In the genomic region with DNA sequence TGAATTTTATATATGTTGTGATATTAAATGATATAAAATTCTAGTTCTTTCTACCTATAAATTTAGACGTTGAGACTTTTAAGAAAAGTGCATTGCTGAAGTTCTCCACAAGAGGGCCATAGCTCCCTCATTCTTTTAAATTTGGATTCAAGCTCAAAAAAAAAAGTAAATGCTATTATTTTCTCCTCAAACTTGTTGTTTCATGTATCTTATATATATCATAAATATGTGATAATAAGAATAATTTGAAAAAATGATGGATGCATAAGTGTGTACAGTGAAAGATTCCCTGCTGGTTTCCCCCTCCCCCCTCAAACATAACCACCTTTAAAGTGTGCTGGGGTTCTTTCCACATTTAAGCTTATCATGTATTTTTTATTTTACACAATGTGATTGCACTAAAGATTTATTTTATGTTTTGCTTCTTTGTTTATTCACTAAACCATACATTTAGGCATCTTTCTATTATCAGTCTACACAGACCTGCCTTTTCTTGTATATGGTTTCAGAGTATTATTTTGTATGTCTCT, we compare ENCODE assay signal across 8 cellular contexts.
A peak's percentile ranks its signal among the peaks of the same experiment; 100 is the strongest.
DNase-seq lines count a peak whose midpoint lies in the region; ATAC-seq, FAIRE-seq and TF ChIP-seq lines count a peak whose summit lies in the region.

No MANE protein-coding gene starts in this region.

- in situ Hi-C loops in gastrocnemius medialis (cut with MboI; ENCODE audit: low sequenced_read_pairs in 4 of 4) = loop anchor here in 1 of 4 donors (25.0 kb wide), 1 partner anchor 872 kb away; no protein-coding TSS in a partner anchor

- H3K4me3 Mint-ChIP-seq in stimulated activated naive CD8-positive, alpha-beta T cell treated with anti-CD3 and anti-CD28 coated beads, Interleukin-15, amount 100 ng/mL, for 72 hours = no peak overlapping the region

- ATAC-seq in gastrocnemius medialis (no peak), GM18909 (IDR thresholded peaks at IDR 0.05; ENCODE audit: poor library complexity, unreplicated experiment) (no peak)
- ATAC-seq in stimulated activated naive CD8-positive, alpha-beta T cell treated with anti-CD3 and anti-CD28 coated beads, Interleukin-15, amount 100 ng/mL, for 72 hours = no peak

- peak; percentile 97 for FAIRE-seq in A204.1 (lab: Jason Lieb, UNC)
- FAIRE-seq in G401.6 (lab: Jason Lieb, UNC) = peak; percentile 98
- no peak for FAIRE-seq in endothelial cell of umbilical vein (lab: Jason Lieb, UNC)

- TF ChIP-seq POLR2A in endothelial cell of umbilical vein (IDR thresholded peaks at IDR 0.05; ENCODE audit: low read depth, low read length) (no peak), gastrocnemius medialis (IDR thresholded peaks at IDR 0.05) (no peak)

- H3K9me1 ChIP-seq in endothelial cell of umbilical vein (replicated peaks; ENCODE audit: control insufficient read depth, extremely low read depth, insufficient read depth, low read length) = no peaks in the 10 kb centered on the region

- no peaks in the 10 kb centered on the region for H3K9me3 ChIP-seq in endothelial cell of umbilical vein (replicated peaks; ENCODE audit: control insufficient read depth, insufficient read depth, low read length)
- no peaks in the 10 kb centered on the region for H3K9me3 ChIP-seq in gastrocnemius medialis

- H2AFZ ChIP-seq in endothelial cell of umbilical vein (ENCODE audit: low read depth, low read length) = no peak overlapping the region

- CTCF ChIA-PET in endothelial cell of umbilical vein (lab: Charles Lee) = interaction anchor here (0.7 to 6.3 kb wide), 64 partner anchors 9 to 908 kb away, joined by 3 to 108 read pairs (median 4); a partner anchor contains a TSS

- DNase-seq in NCI-H69 (lab: John Stamatoyannopoulos, UW) = peak; percentile 48
- peak; percentile 71 for DNase-seq in endothelial cell of umbilical vein (ENCODE audit: low read depth, low spot score)
- DNase-seq in gastrocnemius medialis = no peak
- DNase-seq in stimulated activated CD8-positive, alpha-beta memory T cell treated with anti-CD3 and anti-CD28 coated beads, Interleukin-4, amount 100 ng/mL, for 48 hours = no peak
- no peak for DNase-seq in stimulated activated naive CD8-positive, alpha-beta T cell treated with anti-CD3 and anti-CD28 coated beads, Interleukin-15, amount 100 ng/mL, for 72 hours

- no peaks in the 10 kb centered on the region for H3K27me3 Mint-ChIP-seq in stimulated activated naive CD8-positive, alpha-beta T cell treated with anti-CD3 and anti-CD28 coated beads, Interleukin-15, amount 100 ng/mL, for 72 hours

- intact Hi-C loops in endothelial cell of umbilical vein (cut with micrococcal nuclease) (loop anchor here (1.0 to 5.0 kb wide), 6 partner anchors 87 to 880 kb away; no protein-coding TSS in a partner anchor), gastrocnemius medialis (cut with DNase I; ENCODE audit: low total_unique reads) (no loop called here)

- H3K27ac Mint-ChIP-seq in stimulated activated naive CD8-positive, alpha-beta T cell treated with anti-CD3 and anti-CD28 coated beads, Interleukin-15, amount 100 ng/mL, for 72 hours = no peak overlapping the region

- no peaks in the 10 kb centered on the region for H3K79me2 ChIP-seq in endothelial cell of umbilical vein (ENCODE audit: control insufficient read depth, insufficient read depth, low read length)

- TF ChIP-seq CTCF in endothelial cell of umbilical vein (IDR thresholded peaks at IDR 0.05; ENCODE audit: extremely low read depth in 1 of 2, insufficient read depth in 1 of 2, low read depth in 1 of 2, low read length in 2 of 2) (peak; percentile 48 to 52), gastrocnemius medialis (IDR thresholded peaks at IDR 0.05 in 4 of 5, conservative IDR thresholded peaks at IDR 0.05 in 1 of 5) (peak; percentile 12 to 58 (median 34))

- no peak overlapping the region for H3K4me3 ChIP-seq in endothelial cell of umbilical vein (replicated peaks in 1 of 3; ENCODE audit: insufficient read depth in 1 of 3, low read depth in 1 of 3, low read length in 3 of 3)
- peak overlapping the region in 2 of 4 donors; percentile 3 to 22 for H3K4me3 ChIP-seq in gastrocnemius medialis

- no peaks in the 10 kb centered on the region for H4K20me1 ChIP-seq in endothelial cell of umbilical vein (replicated peaks; ENCODE audit: control insufficient read depth, extremely low read depth, insufficient read depth, low read length)

- POLR2A ChIA-PET in endothelial cell of umbilical vein (lab: Charles Lee) = interaction anchor here (0.7 to 1.1 kb wide), 3 partner anchors 281 to 824 kb away, joined by 3 to 4 read pairs (median 3); no protein-coding TSS in a partner anchor

- BruUV-seq in endothelial cell of umbilical vein (replicated peaks; lab: Mats Ljungman, UMichigan) = no TSS peak

- no peaks in the 10 kb centered on the region for H3K4me1 Mint-ChIP-seq in stimulated activated naive CD8-positive, alpha-beta T cell treated with anti-CD3 and anti-CD28 coated beads, Interleukin-15, amount 100 ng/mL, for 72 hours

- H3K9me3 Mint-ChIP-seq in stimulated activated naive CD8-positive, alpha-beta T cell treated with anti-CD3 and anti-CD28 coated beads, Interleukin-15, amount 100 ng/mL, for 72 hours = no peaks in the 10 kb centered on the region

- no peaks in the 10 kb centered on the region for H3K4me1 ChIP-seq in endothelial cell of umbilical vein (ENCODE audit: control insufficient read depth, extremely low read depth, insufficient read depth, low read length)
- no peaks in the 10 kb centered on the region for H3K4me1 ChIP-seq in gastrocnemius medialis

- H3K36me3 ChIP-seq in endothelial cell of umbilical vein (ENCODE audit: control insufficient read depth in 2 of 2, extremely low read depth in 1 of 2, insufficient read depth in 2 of 2, low read length in 2 of 2) (no peaks in the 10 kb centered on the region), gastrocnemius medialis (no peaks in the 10 kb centered on the region)

- H3K27ac ChIP-seq in endothelial cell of umbilical vein (ENCODE audit: insufficient read depth, low read depth, low read length) = no peak overlapping the region
- H3K27ac ChIP-seq in gastrocnemius medialis = no peak overlapping the region

- peaks cover 0 to 3% of the 10 kb centered on the region in 2 experiments for H3K27me3 ChIP-seq in endothelial cell of umbilical vein (ENCODE audit: control insufficient read depth in 2 of 2, insufficient read depth in 2 of 2, low read length in 2 of 2)
- no peaks in the 10 kb centered on the region for H3K27me3 ChIP-seq in gastrocnemius medialis

- dilution Hi-C loops in endothelial cell of umbilical vein (cut with MboI; ENCODE audit: extremely low pct_ligation_motif_present, low sequenced_read_pairs) = no loop called here

- no peak overlapping the region for H3K4me2 ChIP-seq in endothelial cell of umbilical vein (ENCODE audit: insufficient read depth, low read length)

- no peak overlapping the region for H3K9ac ChIP-seq in endothelial cell of umbilical vein (replicated peaks; ENCODE audit: extremely low read depth, insufficient read depth, low read length)

TF ChIP-seq in endothelial cell of umbilical vein, 7 proteins besides CTCF, POLR2A, EP300 and RAD21:
- TF ChIP-seq JUN (IDR thresholded peaks at IDR 0.05; ENCODE audit: borderline replicate concordance, insufficient read depth, insufficient read length, low read depth) = no peak
- TF ChIP-seq MYC (IDR thresholded peaks at IDR 0.05; ENCODE audit: low read depth, low read length) = no peak
- TF ChIP-seq FOS (IDR thresholded peaks at IDR 0.05; ENCODE audit: borderline replicate concordance, insufficient read depth, low read length) = no peak
- no peak for TF ChIP-seq POLR2AphosphoS5 (IDR thresholded peaks at IDR 0.05; ENCODE audit: insufficient read depth, low read depth, low read length)
- TF ChIP-seq EZH2 (IDR thresholded peaks at IDR 0.05; ENCODE audit: borderline replicate concordance, low read depth, low read length, severe bottlenecking) = no peak
- TF ChIP-seq GATA2 (IDR thresholded peaks at IDR 0.05; ENCODE audit: insufficient read depth, insufficient read length, low read depth, low read length) = no peak
- TF ChIP-seq, protein P1, sequence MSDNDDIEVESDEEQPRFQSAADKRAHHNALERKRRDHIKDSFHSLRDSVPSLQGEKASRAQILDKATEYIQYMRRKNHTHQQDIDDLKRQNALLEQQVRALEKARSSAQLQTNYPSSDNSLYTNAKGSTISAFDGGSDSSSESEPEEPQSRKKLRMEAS (IDR thresholded peaks at IDR 0.05; ENCODE audit: insufficient read depth, insufficient read length) = no peak

Comparison
In these comparisons a context has a peak if more than half of its experiments do, and no peak if none do; other contexts are left out.
1. DNase-seq: peak in NCI-H69 (single experiment) and endothelial cell of umbilical vein (single experiment); none in gastrocnemius medialis (0 of 2), stimulated activated CD8-positive, alpha-beta memory T cell treated with anti-CD3 and anti-CD28 coated beads, Interleukin-4, amount 100 ng/mL, for 48 hours (single experiment) and stimulated activated naive CD8-positive, alpha-beta T cell treated with anti-CD3 and anti-CD28 coated beads, Interleukin-15, amount 100 ng/mL, for 72 hours (0 of 2).